ENCODE assay signal across 8 cellular contexts in the genomic region with DNA sequence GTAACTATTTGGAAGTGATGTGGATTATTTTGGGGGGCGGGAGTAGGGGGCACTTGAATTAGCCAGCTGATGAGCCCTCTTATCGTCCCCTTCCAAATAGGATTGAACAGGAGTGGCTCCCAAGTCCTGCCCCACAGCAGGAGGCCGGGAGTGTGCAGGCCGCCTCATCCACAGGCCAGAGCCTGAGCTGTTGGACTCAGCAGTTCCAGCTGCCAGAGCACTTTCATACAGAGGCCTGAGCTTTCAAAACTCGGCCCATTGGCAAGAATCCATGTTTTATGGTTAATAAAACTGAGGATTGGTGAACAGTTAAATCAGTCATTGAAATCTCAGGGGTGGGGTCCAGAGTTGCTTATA. TPM values are rescaled to one million over a fixed set of nuclear protein-coding genes. Genes with fewer than 3 reads are reported as not detected.
DNase-seq lines count a peak whose midpoint lies in the region; ATAC-seq and TF ChIP-seq lines count a peak whose summit lies in the region.

No MANE protein-coding gene starts in this region.

- H3K4me3 ChIP-seq in fibroblast of villous mesenchyme (ENCODE audit: low read depth, low read length) (no peak overlapping the region), skeletal muscle cell (ENCODE audit: low read depth, low read length) (no peak overlapping the region)

- DNase-seq in EL (peak; percentile 16), fibroblast of villous mesenchyme (ENCODE audit: low read depth) (peak; percentile 77), skeletal muscle cell (ENCODE audit: low read depth) (peak; percentile 17), cerebellar nuclear complex (lab: John Stamatoyannopoulos, UW) (no peak), midbrain (lab: John Stamatoyannopoulos, UW) (no peak)

- TF ChIP-seq CTCF in VCaP (conservative IDR thresholded peaks at IDR 0.05): no peak
- no peak for TF ChIP-seq CTCF in fibroblast of villous mesenchyme (IDR thresholded peaks at IDR 0.05; ENCODE audit: insufficient read depth, low read depth, low read length)

- peak overlapping the region; percentile 75 for H3K27ac ChIP-seq in VCaP

- no peak for ATAC-seq in HG03565 (IDR thresholded peaks at IDR 0.05; ENCODE audit: unreplicated experiment)
- no peak for ATAC-seq in GM21576 (IDR thresholded peaks at IDR 0.05; ENCODE audit: unreplicated experiment)

RNA-seq across cellular contexts. Expression of a gene that starts 9.6 kb away (rescaled TPM):
- 20.7 and 52.5 TPM in 2 replicates for total RNA-seq in fibroblast of villous mesenchyme

RNA-seq across cellular contexts. Expression of a gene that starts 34.5 kb away (rescaled TPM):
- total RNA-seq in fibroblast of villous mesenchyme: not detected in 2 replicates

Comparison
In these comparisons a context has a peak if more than half of its experiments do, and no peak if none do; other contexts are left out.
1. DNase-seq: peak in EL (single experiment), fibroblast of villous mesenchyme (single experiment) and skeletal muscle cell (single experiment); none in cerebellar nuclear complex (0 of 2) and midbrain (single experiment).